ENCODE assay signal across 1 cellular context in genomic region chr12:113221997-113222729, GRCh38.
TF ChIP-seq lines count a peak whose summit lies in the region.

No MANE protein-coding gene starts in this region.

TF ChIP-seq in K562, 482 proteins besides CTCF, POLR2A, EP300 and RAD21 (continued from another document):
- TF ChIP-seq ZNF407 (IDR thresholded peaks at IDR 0.05; ENCODE audit: low read depth) = no peak
- TF ChIP-seq NR0B1 (IDR thresholded peaks at IDR 0.05; ENCODE audit: partially characterized antibody) = no peak
- no peak for TF ChIP-seq ZNF696 (CRISPR knock-in tag; conservative IDR thresholded peaks at IDR 0.05)
- no peak for TF ChIP-seq ZBTB8A (IDR thresholded peaks at IDR 0.05; ENCODE audit: partially characterized antibody)
- no peak for TF ChIP-seq CHD7 (IDR thresholded peaks at IDR 0.05; ENCODE audit: low read depth, low read length)
- no peak for TF ChIP-seq ERF (CRISPR knock-in tag; IDR thresholded peaks at IDR 0.05)
- no peak for TF ChIP-seq PML (IDR thresholded peaks at IDR 0.05; ENCODE audit: low read length)
- no peak for TF ChIP-seq ZFP30 (CRISPR knock-in tag; IDR thresholded peaks at IDR 0.05; ENCODE audit: borderline replicate concordance)
- no peak for TF ChIP-seq HIVEP1 (CRISPR knock-in tag; IDR thresholded peaks at IDR 0.05)
- TF ChIP-seq ZFP36 (IDR thresholded peaks at IDR 0.05; ENCODE audit: low read depth, low read length, partially characterized antibody) = peak; percentile 86
- no peak for TF ChIP-seq RB1 (IDR thresholded peaks at IDR 0.05; ENCODE audit: low read depth)
- no peak for TF ChIP-seq YY1 (IDR thresholded peaks at IDR 0.05; ENCODE audit: borderline replicate concordance in 1 of 3, control insufficient read depth in 1 of 3, extremely low read depth in 1 of 3, insufficient read depth in 3 of 3, insufficient read length in 1 of 3, insufficient replicate concordance in 2 of 3, low read depth in 1 of 3, low read length in 2 of 3)
- no peak for TF ChIP-seq TAF7 (tag; IDR thresholded peaks at IDR 0.05)
- no peak for TF ChIP-seq CEBPG (CRISPR knock-in tag; IDR thresholded peaks at IDR 0.05)
- no peak for TF ChIP-seq CEBPG (tag; conservative IDR thresholded peaks at IDR 0.05 in 1 of 2, IDR thresholded peaks at IDR 0.05 in 1 of 2)
- no peak for TF ChIP-seq ATF6 (CRISPR knock-in tag; IDR thresholded peaks at IDR 0.05)
- TF ChIP-seq BRF2 (IDR thresholded peaks at IDR 0.05; ENCODE audit: borderline replicate concordance, insufficient read depth, insufficient read length) = no peak
- TF ChIP-seq U2AF2 (optimal IDR thresholded peaks at IDR 0.05; ENCODE audit: low read depth, low read length) = no peak
- no peak for TF ChIP-seq MEF2D (tag; conservative IDR thresholded peaks at IDR 0.05; ENCODE audit: low read depth)
- no peak for TF ChIP-seq ZNF354B (CRISPR knock-in tag; IDR thresholded peaks at IDR 0.05)
- TF ChIP-seq ETS2 (tag; IDR thresholded peaks at IDR 0.05; ENCODE audit: borderline replicate concordance, poor library complexity, severe bottlenecking) = no peak
- no peak for TF ChIP-seq BMI1 (IDR thresholded peaks at IDR 0.05; ENCODE audit: low read length)
- TF ChIP-seq ARID2 (IDR thresholded peaks at IDR 0.05) = no peak
- TF ChIP-seq CXXC5 (CRISPR knock-in tag; IDR thresholded peaks at IDR 0.05) = 0 out of 2 replicates have a peak, but pooled peaks have one; percentile 1
- peak; percentile 81 for TF ChIP-seq RBM25 (IDR thresholded peaks at IDR 0.05; ENCODE audit: low read depth, low read length, severe bottlenecking)
- TF ChIP-seq ZBTB26 (CRISPR knock-in tag; IDR thresholded peaks at IDR 0.05) = no peak
- TF ChIP-seq HEY1 (CRISPR knock-in tag; IDR thresholded peaks at IDR 0.05; ENCODE audit: borderline replicate concordance) = no peak
- no peak for TF ChIP-seq SLC30A9 (CRISPR knock-in tag; IDR thresholded peaks at IDR 0.05)
- TF ChIP-seq ASH1L (IDR thresholded peaks at IDR 0.05; ENCODE audit: borderline replicate concordance, low read depth, partially characterized antibody) = no peak
- no peak for TF ChIP-seq ZSCAN29 (IDR thresholded peaks at IDR 0.05)
- TF ChIP-seq KLF10 (CRISPR knock-in tag; IDR thresholded peaks at IDR 0.05) = no peak
TF ChIP-seq in K562: peak in this region for 26.
